In the genomic region with DNA sequence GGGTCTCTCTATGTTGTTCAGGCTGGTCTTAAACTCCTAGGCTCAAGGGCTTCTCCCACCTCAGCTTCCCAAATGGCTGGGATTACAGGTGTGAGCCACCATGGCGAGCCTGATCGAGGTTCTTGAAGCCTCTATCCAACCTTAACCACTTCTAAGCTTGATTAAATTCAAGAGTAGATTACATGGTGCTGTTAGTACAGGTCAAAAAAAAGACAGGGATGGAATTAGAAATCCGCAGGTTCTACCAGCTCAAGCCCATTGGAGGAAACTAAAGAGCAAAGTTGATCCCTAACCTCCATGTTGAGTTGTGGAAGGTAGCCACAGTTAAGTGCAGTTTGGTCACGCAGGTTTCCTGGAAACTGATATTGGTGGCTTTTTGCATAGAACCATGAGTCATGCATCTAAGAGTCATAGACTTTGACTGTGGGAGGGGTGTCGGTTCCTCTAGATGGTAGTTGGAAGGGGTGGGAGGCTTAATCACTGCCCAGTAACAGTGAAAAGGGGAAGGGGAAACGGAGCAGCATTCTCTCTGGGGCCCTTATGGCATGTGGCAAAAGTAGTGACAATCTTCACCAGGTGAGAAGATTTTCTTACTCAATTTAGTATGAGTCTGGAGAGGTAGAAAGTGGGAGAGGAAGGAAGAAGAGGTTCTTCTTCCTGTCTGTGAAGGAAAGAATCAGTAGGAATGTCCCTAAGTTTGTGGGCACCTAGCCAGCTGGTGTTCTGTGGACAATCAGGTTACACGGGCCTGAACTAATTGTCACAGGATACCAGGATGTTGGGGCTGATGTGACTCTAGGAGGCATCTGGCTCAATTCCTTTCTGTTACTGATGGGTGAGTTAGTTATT, we compare ENCODE assay signal across 1 cellular context.
TF ChIP-seq lines count a peak whose summit lies in the region.

No MANE protein-coding gene starts in this region.

TF ChIP-seq in GM12878, 131 proteins besides CTCF, POLR2A, EP300 and RAD21 (continued from another document):
- TF ChIP-seq, protein P1, sequence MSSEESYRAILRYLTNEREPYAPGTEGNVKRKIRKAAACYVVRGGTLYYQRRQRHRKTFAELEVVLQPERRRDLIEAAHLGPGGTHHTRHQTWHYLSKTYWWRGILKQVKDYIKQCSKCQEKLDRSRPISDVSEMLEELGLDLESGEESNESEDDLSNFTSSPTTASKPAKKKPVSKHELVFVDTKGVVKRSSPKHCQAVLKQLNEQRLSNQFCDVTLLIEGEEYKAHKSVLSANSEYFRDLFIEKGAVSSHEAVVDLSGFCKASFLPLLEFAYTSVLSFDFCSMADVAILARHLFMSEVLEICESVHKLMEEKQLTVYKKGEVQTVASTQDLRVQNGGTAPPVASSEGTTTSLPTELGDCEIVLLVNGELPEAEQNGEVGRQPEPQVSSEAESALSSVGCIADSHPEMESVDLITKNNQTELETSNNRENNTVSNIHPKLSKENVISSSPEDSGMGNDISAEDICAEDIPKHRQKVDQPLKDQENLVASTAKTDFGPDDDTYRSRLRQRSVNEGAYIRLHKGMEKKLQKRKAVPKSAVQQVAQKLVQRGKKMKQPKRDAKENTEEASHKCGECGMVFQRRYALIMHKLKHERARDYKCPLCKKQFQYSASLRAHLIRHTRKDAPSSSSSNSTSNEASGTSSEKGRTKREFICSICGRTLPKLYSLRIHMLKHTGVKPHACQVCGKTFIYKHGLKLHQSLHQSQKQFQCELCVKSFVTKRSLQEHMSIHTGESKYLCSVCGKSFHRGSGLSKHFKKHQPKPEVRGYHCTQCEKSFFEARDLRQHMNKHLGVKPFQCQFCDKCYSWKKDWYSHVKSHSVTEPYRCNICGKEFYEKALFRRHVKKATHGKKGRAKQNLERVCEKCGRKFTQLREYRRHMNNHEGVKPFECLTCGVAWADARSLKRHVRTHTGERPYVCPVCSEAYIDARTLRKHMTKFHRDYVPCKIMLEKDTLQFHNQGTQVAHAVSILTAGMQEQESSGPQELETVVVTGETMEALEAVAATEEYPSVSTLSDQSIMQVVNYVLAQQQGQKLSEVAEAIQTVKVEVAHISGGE (CRISPR knock-in tag; IDR thresholded peaks at IDR 0.05) = no peak
- TF ChIP-seq BACH1 (IDR thresholded peaks at IDR 0.05; ENCODE audit: borderline replicate concordance) (peak; percentile 38; the same call in 1 of the 2 replicates), ATF7 (IDR thresholded peaks at IDR 0.05; ENCODE audit: low read depth) (peak; percentile 86), SP1 (IDR thresholded peaks at IDR 0.05; ENCODE audit: low read depth, low read length) (no peak), RCOR1 (conservative IDR thresholded peaks at IDR 0.05; ENCODE audit: low read depth, low read length) (no peak), TAF1 (IDR thresholded peaks at IDR 0.05; ENCODE audit: borderline replicate concordance, low read depth, low read length) (no peak), GATAD2B (conservative IDR thresholded peaks at IDR 0.05; ENCODE audit: low read depth) (no peak), MXI1 (IDR thresholded peaks at IDR 0.05; ENCODE audit: low read depth, low read length) (peak; percentile 75; the same call in 1 of the 2 replicates), WRNIP1 (IDR thresholded peaks at IDR 0.05; ENCODE audit: borderline replicate concordance, low read depth, low read length) (no peak), PRDM15 (CRISPR knock-in tag; IDR thresholded peaks at IDR 0.05) (no peak), POU2F2 (IDR thresholded peaks at IDR 0.05; ENCODE audit: borderline replicate concordance, low read depth, low read length) (peak; percentile 75; the same call in 1 of the 3 replicates), JUND (IDR thresholded peaks at IDR 0.05; ENCODE audit: low read depth, low read length) (no peak), CBX5 (IDR thresholded peaks at IDR 0.05; ENCODE audit: low read depth) (no peak), ZNF217 (IDR thresholded peaks at IDR 0.05) (no peak), ZNF24 (IDR thresholded peaks at IDR 0.05) (no peak), HDAC6 (IDR thresholded peaks at IDR 0.05; ENCODE audit: unreplicated experiment) (no peak), ZBTB33 (IDR thresholded peaks at IDR 0.05) (no peak), FOXK2 (IDR thresholded peaks at IDR 0.05) (no peak), CBFB (IDR thresholded peaks at IDR 0.05; ENCODE audit: low read depth) (peak; percentile 58; the same call in 1 of the 2 replicates), CBX3 (IDR thresholded peaks at IDR 0.05; ENCODE audit: borderline replicate concordance, low read depth) (no peak), ESRRA (IDR thresholded peaks at IDR 0.05; ENCODE audit: low read length) (no peak)
- TF ChIP-seq, protein P2, sequence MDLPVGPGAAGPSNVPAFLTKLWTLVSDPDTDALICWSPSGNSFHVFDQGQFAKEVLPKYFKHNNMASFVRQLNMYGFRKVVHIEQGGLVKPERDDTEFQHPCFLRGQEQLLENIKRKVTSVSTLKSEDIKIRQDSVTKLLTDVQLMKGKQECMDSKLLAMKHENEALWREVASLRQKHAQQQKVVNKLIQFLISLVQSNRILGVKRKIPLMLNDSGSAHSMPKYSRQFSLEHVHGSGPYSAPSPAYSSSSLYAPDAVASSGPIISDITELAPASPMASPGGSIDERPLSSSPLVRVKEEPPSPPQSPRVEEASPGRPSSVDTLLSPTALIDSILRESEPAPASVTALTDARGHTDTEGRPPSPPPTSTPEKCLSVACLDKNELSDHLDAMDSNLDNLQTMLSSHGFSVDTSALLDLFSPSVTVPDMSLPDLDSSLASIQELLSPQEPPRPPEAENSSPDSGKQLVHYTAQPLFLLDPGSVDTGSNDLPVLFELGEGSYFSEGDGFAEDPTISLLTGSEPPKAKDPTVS (IDR thresholded peaks at IDR 0.05; ENCODE audit: low read depth, low read length) = no peak
TF ChIP-seq in GM12878: peak in this region for 31.
